ENCODE assay signal across 9 cellular contexts in genomic region chr3:42544492-42545283, GRCh38. TPM values are rescaled to one million over a fixed set of nuclear protein-coding genes. Genes with fewer than 3 reads are reported as not detected.
DNase-seq lines count a peak whose midpoint lies in the region; ATAC-seq and TF ChIP-seq lines count a peak whose summit lies in the region.
"Had no signal": no experiment of that assay in that cellular context is flagged by ENCODE, and none has a peak within 500 bp of the region (broad histone marks: within the 10 kb centered on the region; RNA-seq: fewer than 3 reads in every experiment).

No MANE protein-coding gene starts in this region.

- H3K4me3 ChIP-seq in epithelial cell of esophagus (ENCODE audit: low read length) = no peak overlapping the region

- DNase-seq in DMS153 (lab: John Stamatoyannopoulos, UW) = peak; percentile 63
- DNase-seq in NCI-H510A treated with DMSO at 0.1 percent for 48 hours (lab: John Stamatoyannopoulos, UW) = peak; percentile 84
- no peak for DNase-seq in epithelial cell of esophagus (ENCODE audit: low read depth)
- DNase-seq in myocyte (ENCODE audit: low read depth) = peak; percentile 13
- no peak for DNase-seq in stimulated activated CD4-positive, alpha-beta T cell treated with anti-CD3 and anti-CD28 coated beads, Interleukin-15, amount 100 ng/mL, for 24 hours
- DNase-seq in DMS 273 treated with DMSO at 0.1 percent for 48 hours (lab: John Stamatoyannopoulos, UW) = no peak
- DNase-seq: NCI-H446 treated with DMSO at 0.1 percent for 48 hours had no signal

- peak; percentile 17 for TF ChIP-seq CTCF in epithelial cell of esophagus (IDR thresholded peaks at IDR 0.05; ENCODE audit: insufficient read depth, low read depth, low read length, missing control alignments)

- no peak for ATAC-seq in GM21528 (IDR thresholded peaks at IDR 0.05; ENCODE audit: low FRiP score, unreplicated experiment)
- no peak for ATAC-seq in GM21367 (IDR thresholded peaks at IDR 0.05; ENCODE audit: unreplicated experiment)

RNA-seq across cellular contexts. Expression of gene SEC22C, which starts 37.1 kb away (rescaled TPM):
- total RNA-seq in myocyte = 33.1 and 42.4 TPM in 2 replicates
- polyA plus RNA-seq in myocyte (2012) = 36.2 TPM

RNA-seq across cellular contexts. Expression of gene VIPR1, which starts 42.2 kb away (rescaled TPM):
- total RNA-seq in myocyte = not detected in 2 replicates
- not detected for polyA plus RNA-seq in myocyte (2012)

RNA-seq across cellular contexts. Expression of gene SS18L2, which starts 46.0 kb away (rescaled TPM):
- 11.9 and 15.2 TPM in 2 replicates for total RNA-seq in myocyte
- polyA plus RNA-seq in myocyte (2012) = 16.2 TPM

RNA-seq across cellular contexts. Expression of gene NKTR, which starts 55.8 kb away (rescaled TPM):
- total RNA-seq in myocyte = 32.4 and 40.3 TPM in 2 replicates
- 15.2 TPM for polyA plus RNA-seq in myocyte (2012)

Comparison
In these comparisons a context has a peak if more than half of its experiments do, and no peak if none do; other contexts are left out.
1. DNase-seq: peak in DMS153 (single experiment), NCI-H510A treated with DMSO at 0.1 percent for 48 hours (single experiment) and myocyte (single experiment); none in epithelial cell of esophagus (single experiment), stimulated activated CD4-positive, alpha-beta T cell treated with anti-CD3 and anti-CD28 coated beads, Interleukin-15, amount 100 ng/mL, for 24 hours (single experiment) and DMS 273 treated with DMSO at 0.1 percent for 48 hours (single experiment).